Comparison of ENCODE assay signal across 28 cellular contexts in genomic region chr3:56861511-56861910, GRCh38. TPM values are rescaled to one million over a fixed set of nuclear protein-coding genes. Genes with fewer than 3 reads are reported as not detected.
DNase-seq lines count a peak whose midpoint lies in the region; ATAC-seq and TF ChIP-seq lines count a peak whose summit lies in the region.
"Had no signal": no experiment of that assay in that cellular context is flagged by ENCODE, and none has a peak within 500 bp of the region (broad histone marks: within the 10 kb centered on the region; RNA-seq: fewer than 3 reads in every experiment).

No MANE protein-coding gene starts in this region.

- no peak overlapping the region for H2AFZ ChIP-seq in GM23338

- no peak for DNase-seq in activated CD8-positive, alpha-beta memory T cell treated with anti-CD3 and anti-CD28 coated beads, Interleukin-2, amount 10 ng/mL, durations not matched to agents 7 days and 5 days
- DNase-seq in activated CD8-positive, alpha-beta memory T cell treated with anti-CD3 and anti-CD28 coated beads for 24 hours: no peak
- DNase-seq in GM23338 (ENCODE audit: low spot score) (no peak), progenitor cell of endocrine pancreas (ENCODE audit: low spot score, unreplicated experiment) (no peak), DMS 273 treated with DMSO at 0.1 percent for 48 hours (lab: John Stamatoyannopoulos, UW) (no peak), NCI-H510A (lab: John Stamatoyannopoulos, UW) (no peak)
- no peak for DNase-seq in activated naive CD8-positive, alpha-beta T cell treated with anti-CD3 and anti-CD28 coated beads for 36 hours
- DNase-seq: activated CD4-positive, alpha-beta T cell treated with anti-CD3 and anti-CD28 coated beads for 1 hour; activated CD8-positive, alpha-beta memory T cell treated with anti-CD3 and anti-CD28 coated beads, Interleukin-2, amount 50 U/mL, for 4 hours; COR-L47; DMS79 treated with DMSO at 0.1 percent for 48 hours; KG1; mucosa of descending colon; MV-4-11; NCI-H1694; NCI-H2171; NCI-H526; SHP77 treated with DMSO at 0.1 percent for 48 hours; stimulated activated CD4-positive, alpha-beta T cell treated with anti-CD3 and anti-CD28 coated beads, Interleukin-2, amount 100 ng/mL, for 24 hours; SW 1271; testis had no signal

- H3K27me3 Mint-ChIP-seq in activated CD8-positive, alpha-beta memory T cell treated with anti-CD3 and anti-CD28 coated beads, Interleukin-2, amount 10 ng/mL, durations not matched to agents 7 days and 5 days: no peaks in the 10 kb centered on the region
- H3K27me3 Mint-ChIP-seq in GM23338 (ENCODE audit: insufficient read depth, low read depth, poor library complexity) (peaks cover 1% of the 10 kb centered on the region), nephron (ENCODE audit: low read depth) (no peaks in the 10 kb centered on the region), progenitor cell of endocrine pancreas (no peaks in the 10 kb centered on the region)
- no peaks in the 10 kb centered on the region for H3K27me3 Mint-ChIP-seq in activated naive CD8-positive, alpha-beta T cell treated with anti-CD3 and anti-CD28 coated beads for 36 hours

- no peak overlapping the region for H3K4me3 ChIP-seq in GM23338
- H3K4me3 ChIP-seq: A549, cardiac muscle cell, gastroesophageal sphincter, mucosa of descending colon, skin epidermis, testis, vagina had no signal

- CTCF ChIA-PET in activated CD8-positive, alpha-beta memory T cell treated with anti-CD3 and anti-CD28 coated beads, Interleukin-2, amount 10 ng/mL, durations not matched to agents 7 days and 5 days (lab: Charles Lee): interaction anchor here (1.0 to 1.2 kb wide), 3 partner anchors 55 to 158 kb away, joined by 3 to 4 read pairs (median 4); no protein-coding TSS in a partner anchor

- H3K9me3 Mint-ChIP-seq in activated CD8-positive, alpha-beta memory T cell treated with anti-CD3 and anti-CD28 coated beads, Interleukin-2, amount 10 ng/mL, durations not matched to agents 7 days and 5 days (ENCODE audit: low read depth): no peaks in the 10 kb centered on the region
- H3K9me3 Mint-ChIP-seq in GM23338 (no peaks in the 10 kb centered on the region), nephron (no peaks in the 10 kb centered on the region), progenitor cell of endocrine pancreas (ENCODE audit: low read depth) (peaks cover 3% of the 10 kb centered on the region)
- H3K9me3 Mint-ChIP-seq in activated naive CD8-positive, alpha-beta T cell treated with anti-CD3 and anti-CD28 coated beads for 36 hours: peaks cover 6% of the 10 kb centered on the region

- H3K4me1 ChIP-seq in GM23338 (ENCODE audit: insufficient read depth): no peaks in the 10 kb centered on the region; the same call in 1 of the 2 replicates

- H3K4me2 ChIP-seq in GM23338: no peak overlapping the region
- H3K4me2 ChIP-seq: A549 had no signal

- TF ChIP-seq CTCF in GM23338 (conservative IDR thresholded peaks at IDR 0.05; ENCODE audit: low read depth in 2 of 2): no peak
- TF ChIP-seq CTCF in nephron (IDR thresholded peaks at IDR 0.05; ENCODE audit: unreplicated experiment in 3 of 3): no peak
- TF ChIP-seq CTCF in progenitor cell of endocrine pancreas (IDR thresholded peaks at IDR 0.05; ENCODE audit: unreplicated experiment): no peak

- H3K27ac Mint-ChIP-seq in activated CD8-positive, alpha-beta memory T cell treated with anti-CD3 and anti-CD28 coated beads, Interleukin-2, amount 10 ng/mL, durations not matched to agents 7 days and 5 days: peak overlapping the region; percentile 4
- H3K27ac Mint-ChIP-seq in GM23338: no peak overlapping the region
- H3K27ac Mint-ChIP-seq in activated naive CD8-positive, alpha-beta T cell treated with anti-CD3 and anti-CD28 coated beads for 36 hours: peak overlapping the region; percentile 79
- peak overlapping the region; percentile 69 to 96 (median 84) for H3K27ac Mint-ChIP-seq in nephron
- no peak overlapping the region for H3K27ac Mint-ChIP-seq in progenitor cell of endocrine pancreas

- H3K4me3 Mint-ChIP-seq in activated CD8-positive, alpha-beta memory T cell treated with anti-CD3 and anti-CD28 coated beads, Interleukin-2, amount 10 ng/mL, durations not matched to agents 7 days and 5 days: no peak overlapping the region
- H3K4me3 Mint-ChIP-seq in GM23338: no peak overlapping the region
- no peak overlapping the region for H3K4me3 Mint-ChIP-seq in activated naive CD8-positive, alpha-beta T cell treated with anti-CD3 and anti-CD28 coated beads for 36 hours
- no peak overlapping the region for H3K4me3 Mint-ChIP-seq in nephron
- no peak overlapping the region for H3K4me3 Mint-ChIP-seq in progenitor cell of endocrine pancreas (ENCODE audit: low read depth)

- peaks cover 58% of the 10 kb centered on the region for H3K4me1 Mint-ChIP-seq in activated CD8-positive, alpha-beta memory T cell treated with anti-CD3 and anti-CD28 coated beads, Interleukin-2, amount 10 ng/mL, durations not matched to agents 7 days and 5 days
- H3K4me1 Mint-ChIP-seq in GM23338 (peaks cover 8% of the 10 kb centered on the region), nephron (peaks cover 51% of the 10 kb centered on the region), progenitor cell of endocrine pancreas (ENCODE audit: low read depth) (peaks cover 25% of the 10 kb centered on the region)
- H3K4me1 Mint-ChIP-seq in activated naive CD8-positive, alpha-beta T cell treated with anti-CD3 and anti-CD28 coated beads for 36 hours: peaks cover 66% of the 10 kb centered on the region

- H3K79me2 ChIP-seq in GM23338 (replicated peaks; ENCODE audit: insufficient read depth): no peaks in the 10 kb centered on the region

- peaks cover 17% of the 10 kb centered on the region for H3K36me3 Mint-ChIP-seq in activated CD8-positive, alpha-beta memory T cell treated with anti-CD3 and anti-CD28 coated beads, Interleukin-2, amount 10 ng/mL, durations not matched to agents 7 days and 5 days
- H3K36me3 Mint-ChIP-seq in GM23338 (ENCODE audit: low read depth) (no peaks in the 10 kb centered on the region), nephron (ENCODE audit: low read depth) (no peaks in the 10 kb centered on the region), progenitor cell of endocrine pancreas (ENCODE audit: insufficient read depth) (no peaks in the 10 kb centered on the region)
- peaks cover 19% of the 10 kb centered on the region for H3K36me3 Mint-ChIP-seq in activated naive CD8-positive, alpha-beta T cell treated with anti-CD3 and anti-CD28 coated beads for 36 hours

- H3K27ac ChIP-seq in GM23338 (ENCODE audit: low read depth): no peak overlapping the region
- H3K27ac ChIP-seq: A549, cardiac muscle cell, gastroesophageal sphincter, neutrophil, vagina had no signal

- no peaks in the 10 kb centered on the region for H3K36me3 ChIP-seq in GM23338 (ENCODE audit: insufficient read depth)
- H3K36me3 ChIP-seq: cardiac muscle cell, gastroesophageal sphincter, neutrophil, vagina had no signal

- H3K9me2 ChIP-seq in GM23338 (ENCODE audit: insufficient read depth): no peaks in the 10 kb centered on the region

- H3K27me3 ChIP-seq in GM23338 (ENCODE audit: insufficient read depth): no peaks in the 10 kb centered on the region
- H3K27me3 ChIP-seq: cardiac muscle cell, gastroesophageal sphincter, neutrophil, testis, vagina had no signal

- H4K20me1 ChIP-seq in GM23338 (replicated peaks; ENCODE audit: insufficient read depth): no peaks in the 10 kb centered on the region; the same call in 1 of the 2 replicates

- no peaks in the 10 kb centered on the region for H3F3A ChIP-seq in GM23338 (replicated peaks; ENCODE audit: low read depth)

- ATAC-seq in activated CD8-positive, alpha-beta memory T cell treated with anti-CD3 and anti-CD28 coated beads, Interleukin-2, amount 10 ng/mL, durations not matched to agents 7 days and 5 days: no peak
- ATAC-seq in GM23338: peak; percentile 64
- ATAC-seq: A549, gastroesophageal sphincter, mucosa of descending colon had no signal

TF ChIP-seq in GM23338, 12 proteins besides CTCF, POLR2A, EP300 and RAD21:
- TF ChIP-seq STAT1 (IDR thresholded peaks at IDR 0.05; ENCODE audit: unreplicated experiment) (no peak), CREB1 (CRISPR knock-in tag; IDR thresholded peaks at IDR 0.05; ENCODE audit: low read depth) (no peak), NANOG (IDR thresholded peaks at IDR 0.05; ENCODE audit: borderline replicate concordance) (no peak), ETS1 (IDR thresholded peaks at IDR 0.05) (no peak)

RNA-seq across cellular contexts. Expression of gene ARHGEF3, which starts 59.8 kb away (rescaled TPM):
- 10 to 100 TPM; 94.0 to 96.4 TPM for total RNA-seq in activated CD8-positive, alpha-beta memory T cell treated with anti-CD3 and anti-CD28 coated beads, Interleukin-2, amount 10 ng/mL, durations not matched to agents 7 days and 5 days
- 5.0 and 8.0 TPM in 2 replicates for total RNA-seq in GM23338 (2014; rRNA removed; shearing (Covaris generic))
- 2.7 and 5.1 TPM in 2 replicates for polyA plus RNA-seq in GM23338 (2016; fragmentation: Nextera tagmentation; extraction: Ambion mirVana)
- 10 to 100 TPM; 81.2 to 88.2 TPM for total RNA-seq in activated naive CD8-positive, alpha-beta T cell treated with anti-CD3 and anti-CD28 coated beads for 36 hours
- total RNA-seq in progenitor cell of endocrine pancreas: 60.4 and 72.2 TPM in 2 replicates

Comparison
In these comparisons a context has a peak if more than half of its experiments do, and no peak if none do; other contexts are left out.
1. H3K27ac Mint-ChIP-seq: peak in activated CD8-positive, alpha-beta memory T cell treated with anti-CD3 and anti-CD28 coated beads, Interleukin-2, amount 10 ng/mL, durations not matched to agents 7 days and 5 days (single experiment), activated naive CD8-positive, alpha-beta T cell treated with anti-CD3 and anti-CD28 coated beads for 36 hours (single experiment) and nephron (3 of 3); none in GM23338 (single experiment) and progenitor cell of endocrine pancreas (single experiment).